12 cellular contexts compared by ENCODE assay signal in the genomic region with DNA sequence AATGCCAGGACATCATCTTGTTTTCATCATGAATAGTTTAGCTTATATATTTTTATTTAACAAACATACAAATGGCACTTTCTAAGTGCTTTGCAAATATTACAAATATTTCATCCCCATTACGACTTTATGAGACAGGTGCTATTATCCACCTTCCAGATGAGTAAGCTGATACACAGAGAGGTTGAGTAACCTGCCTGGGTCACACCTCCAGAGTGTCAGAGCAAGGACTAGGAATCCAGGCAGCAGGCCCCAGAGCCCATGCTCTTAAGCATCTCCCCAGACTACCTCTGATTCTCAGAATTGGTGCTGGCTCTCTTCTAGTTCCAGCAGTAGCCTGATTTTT. TPM values are rescaled to one million over a fixed set of nuclear protein-coding genes. Genes with fewer than 3 reads are reported as not detected.
DNase-seq lines count a peak whose midpoint lies in the region; FAIRE-seq and TF ChIP-seq lines count a peak whose summit lies in the region.
"Had no signal": no experiment of that assay in that cellular context is flagged by ENCODE, and none has a peak within 500 bp of the region (broad histone marks: within the 10 kb centered on the region; RNA-seq: fewer than 3 reads in every experiment).

No MANE protein-coding gene starts in this region.

- H3K4me1 ChIP-seq in keratinocyte (ENCODE audit: control insufficient read depth, extremely low read depth, insufficient read depth, low read length) = peaks cover 44% of the 10 kb centered on the region
- peaks cover 11 to 27% (median 17%) of the 10 kb centered on the region in 4 donors for H3K4me1 ChIP-seq in stomach

- H3K79me2 ChIP-seq in keratinocyte (ENCODE audit: control insufficient read depth, insufficient read depth, low read length) = no peaks in the 10 kb centered on the region

- TF ChIP-seq EP300 in stomach (IDR thresholded peaks at IDR 0.05) = no peak

- H3K4me2 ChIP-seq in keratinocyte (ENCODE audit: control insufficient read depth, extremely low read depth, insufficient read depth, low read depth, low read length) = peak overlapping the region; percentile 79

- peak; percentile 24 for DNase-seq in DMS79 treated with DMSO at 0.1 percent for 48 hours (lab: John Stamatoyannopoulos, UW)
- no peak for DNase-seq in DMS79 (lab: John Stamatoyannopoulos, UW)
- DNase-seq in RWPE1 (ENCODE audit: low spot score) = peak; percentile 71
- DNase-seq in keratinocyte (ENCODE audit: low read depth, low spot score) = peak; percentile 32
- DNase-seq in stomach = no peak
- DNase-seq in activated CD4-positive, alpha-beta T cell treated with anti-CD3 and anti-CD28 coated beads for 1 hour = no peak
- DNase-seq in inferior parietal cortex (ENCODE audit: extremely low spot score) = no peak
- DNase-seq in NCI-H526 (lab: John Stamatoyannopoulos, UW) = no peak
- DNase-seq: cortex of kidney had no signal

- H3K36me3 ChIP-seq in keratinocyte (ENCODE audit: control insufficient read depth in 2 of 2, extremely low read depth in 1 of 2, insufficient read depth in 2 of 2, low read length in 2 of 2) (no peaks in the 10 kb centered on the region), stomach (no peaks in the 10 kb centered on the region)
- H3K36me3 ChIP-seq: ovary had no signal

- H3K27ac ChIP-seq in RWPE1 (peak overlapping the region; percentile 91), keratinocyte (ENCODE audit: control insufficient read depth, insufficient read depth, low read length) (peak overlapping the region; percentile 86), stomach (peak overlapping the region in 4 of 5 donors; percentile 52 to 85 (median 66))
- H3K27ac ChIP-seq: 22Rv1 had no signal

- CTCF ChIA-PET in RWPE1 (lab: Yijun Ruan, JAX) = interaction anchor here (2.0 kb wide), 1 partner anchor 47 kb away, joined by 6 read pairs; no protein-coding TSS in a partner anchor

- POLR2A ChIA-PET in RWPE1 (lab: Yijun Ruan, JAX; ENCODE audit: low non-redundant PET) = no interaction called here

- FAIRE-seq in keratinocyte (lab: Jason Lieb, UNC) = peak; percentile 13

- TF ChIP-seq POLR2A in stomach (IDR thresholded peaks at IDR 0.05) = no peak

- no peaks in the 10 kb centered on the region for H3K27me3 ChIP-seq in keratinocyte (ENCODE audit: control insufficient read depth, extremely low read depth, insufficient read depth, low read length)
- no peaks in the 10 kb centered on the region for H3K27me3 ChIP-seq in stomach
- H3K27me3 ChIP-seq: ovary had no signal

- H2AFZ ChIP-seq in keratinocyte (ENCODE audit: control insufficient read depth, low read length) = no peak overlapping the region

- H3K4me3 ChIP-seq in keratinocyte (ENCODE audit: control insufficient read depth in 2 of 3, extremely low read depth in 1 of 3, insufficient read depth in 2 of 3, low read depth in 1 of 3, low read length in 3 of 3) (no peak overlapping the region), stomach (no peak overlapping the region)
- H3K4me3 ChIP-seq: ovary had no signal

- dilution Hi-C loops in keratinocyte (cut with MboI; ENCODE audit: extremely low pct_ligation_motif_present, low sequenced_read_pairs) = no loop called here

- 0 to 15% (median 7%) methylated on average over 1 of the region's 1 CpG for WGBS in stomach, 5 donors

- peak overlapping the region; percentile 72 for H3K9ac ChIP-seq in keratinocyte (ENCODE audit: control insufficient read depth, extremely low read depth, insufficient read depth, low read length)

- H4K20me1 ChIP-seq in keratinocyte (ENCODE audit: control insufficient read depth, extremely low read depth, insufficient read depth, low read length) = no peaks in the 10 kb centered on the region

- intact Hi-C loops in stomach (cut with DNase I; ENCODE audit: low total_unique reads) = no loop called here

- H3K9me3 ChIP-seq in keratinocyte (ENCODE audit: control insufficient read depth, low read depth, low read length) (no peaks in the 10 kb centered on the region), stomach (no peaks in the 10 kb centered on the region)
- H3K9me3 ChIP-seq: ovary had no signal

- H3K9me1 ChIP-seq in keratinocyte (ENCODE audit: control insufficient read depth, extremely low read depth, insufficient read depth, low read length) = no peaks in the 10 kb centered on the region

- TF ChIP-seq CTCF in RWPE1 (conservative IDR thresholded peaks at IDR 0.05; ENCODE audit: low read depth) = no peak
- no peak for TF ChIP-seq CTCF in keratinocyte (optimal IDR thresholded peaks at IDR 0.05 in 1 of 3, IDR thresholded peaks at IDR 0.05 in 1 of 3, conservative IDR thresholded peaks at IDR 0.05 in 1 of 3; ENCODE audit: extremely low read depth in 1 of 3, insufficient read depth in 2 of 3, low read length in 3 of 3)
- TF ChIP-seq CTCF in stomach (IDR thresholded peaks at IDR 0.05) = no peak

RNA-seq across cellular contexts. Expression of gene EPHB2, which starts 40.0 kb away (rescaled TPM):
- polyA plus RNA-seq in keratinocyte = 0.09 to 0.82 TPM (median 0.10 TPM) in 3 replicates
- polyA plus RNA-seq in keratinocyte (2011; ENCODE audit: low read depth) = 0.97 TPM
- polyA plus RNA-seq in keratinocyte (2011; cell fraction: cytosol; rRNA removed) = 0.13 and 0.22 TPM in 2 replicates
- 0.60 and 0.70 TPM in 2 replicates for polyA plus RNA-seq in keratinocyte (2011; cell fraction: nucleus; rRNA removed)
- polyA plus RNA-seq in keratinocyte (2012; ENCODE audit: low replicate concordance) = 0.15 and 1.1 TPM in 2 replicates
- 0.35 to 3.5 TPM (median 0.99 TPM) in 3 replicates for polyA minus RNA-seq in keratinocyte
- not detected for polyA minus RNA-seq in keratinocyte (2011; cell fraction: cytosol; rRNA and poly(A)+ RNA removed)
- 1.9 and 2.8 TPM in 2 replicates for polyA minus RNA-seq in keratinocyte (2011; cell fraction: nucleus; rRNA and poly(A)+ RNA removed)
- 10 to 100 TPM in 2 of 5 donors, 1 to 10 TPM in 2, not detected in 1; 2.6 to 88.1 (median 13.9) TPM for total RNA-seq in stomach
- polyA plus RNA-seq in stomach = 1 to 10 TPM in 1 of 3 donors, under 1 TPM in 2; 0.13 to 1.8 (median 0.31) TPM
- total RNA-seq: T-helper 1 cell treated with Interleukin-12 subunit alpha and Interleukin-12 subunit beta and Interleukin-4 antibody, amounts not matched to agents 30 ng/mL and 1 ng/mL, for 36 hours had no signal

Comparison
In these comparisons a context has a peak if more than half of its experiments do, and no peak if none do; other contexts are left out.
1. DNase-seq: peak in DMS79 treated with DMSO at 0.1 percent for 48 hours (single experiment), RWPE1 (single experiment) and keratinocyte (single experiment); none in DMS79 (single experiment), stomach (single experiment), activated CD4-positive, alpha-beta T cell treated with anti-CD3 and anti-CD28 coated beads for 1 hour (single experiment), inferior parietal cortex (single experiment) and NCI-H526 (0 of 2).
2. Peak in every context shown above with its lines, with median percentiles within 50 percentile points of each other: H3K27ac ChIP-seq.